Comparison of ENCODE assay signal across 8 cellular contexts in genomic region chr6:10510592-10511367, GRCh38. TPM values are rescaled to one million over a fixed set of nuclear protein-coding genes. Genes with fewer than 3 reads are reported as not detected.
A peak's percentile ranks its signal among the peaks of the same experiment; 100 is the strongest.
DNase-seq lines count a peak whose midpoint lies in the region; ATAC-seq, FAIRE-seq and TF ChIP-seq lines count a peak whose summit lies in the region.

No MANE protein-coding gene starts in this region.

- ATAC-seq in HG02852 (IDR thresholded peaks at IDR 0.05; ENCODE audit: unreplicated experiment), result peak; percentile 99

- in situ Hi-C loops in mammary epithelial cell (cut with MboI; ENCODE audit: low sequenced_read_pairs in 2 of 2), result loop anchor here (10.0 kb wide), 2 partner anchors 184 to 294 kb away; partner anchors contain the start of genes C6orf52 (in 1 of the 2) and PAK1IP1 (in 1 of the 2)

- H3K27ac ChIP-seq in SU-DHL-6 (ENCODE audit: low read depth, low read length) (no peak overlapping the region), mammary epithelial cell (ENCODE audit: insufficient read depth, low read depth, low read length) (no peak overlapping the region)

- H3K9me3 ChIP-seq in SU-DHL-6 (ENCODE audit: insufficient read depth, low read length), result no peaks in the 10 kb centered on the region
- no peaks in the 10 kb centered on the region for H3K9me3 ChIP-seq in mammary epithelial cell (replicated peaks; ENCODE audit: insufficient read depth, low read length)

- POLR2A ChIA-PET in AG04449 (lab: Yijun Ruan, JAX), result no interaction called here

- CTCF ChIA-PET in AG04449 (lab: Yijun Ruan, JAX), result interaction anchor here (0.8 to 2.4 kb wide), 6 partner anchors 12 to 292 kb away, joined by 3 to 11 read pairs (median 4); no protein-coding TSS in a partner anchor
- CTCF ChIA-PET in mammary epithelial cell (lab: Charles Lee; ENCODE audit: low non-redundant PET), result no interaction called here

- TF ChIP-seq CTCF in AG04449 (IDR thresholded peaks at IDR 0.05; ENCODE audit: insufficient read depth, low read length, missing control alignments), result peak; percentile 56
- peak; percentile 94 for TF ChIP-seq CTCF in SU-DHL-6 (IDR thresholded peaks at IDR 0.05; ENCODE audit: insufficient read depth, low read length, poor library complexity, severe bottlenecking)
- TF ChIP-seq CTCF in mammary epithelial cell (conservative IDR thresholded peaks at IDR 0.05 in 1 of 2, IDR thresholded peaks at IDR 0.05 in 1 of 2; ENCODE audit: extremely low read depth in 1 of 2, insufficient read depth in 1 of 2, low read depth in 1 of 2, low read length in 2 of 2), result peak; percentile 84 to 86

- DNase-seq in AG04449 (ENCODE audit: low read depth, low spot score) (no peak), GM18507 (ENCODE audit: extremely low spot score, insufficient read length, low read depth) (peak; percentile 49), NCI-H1092 treated with DMSO at 0.1 percent for 48 hours (lab: John Stamatoyannopoulos, UW) (peak; percentile 17), mammary epithelial cell (peak; percentile 27), kidney glomerular epithelial cell (lab: John Stamatoyannopoulos, UW) (peak; percentile 77)
- DNase-seq in stimulated activated CD4-positive, alpha-beta T cell treated with anti-CD3 and anti-CD28 coated beads, Interleukin-4, amount 100 ng/mL, for 24 hours, result peak; percentile 46

- H3F3A ChIP-seq in SU-DHL-6 (ENCODE audit: insufficient read depth), result no peaks in the 10 kb centered on the region

- dilution Hi-C loops in mammary epithelial cell (cut with HindIII; ENCODE audit: low sequenced_read_pairs), result loop anchor here (25.0 kb wide), 1 partner anchor 302 kb away; no protein-coding TSS in a partner anchor

- peak; percentile 56 for FAIRE-seq in GM18507 (lab: Jason Lieb, UNC)

- BruUV-seq in mammary epithelial cell (replicated peaks; lab: Mats Ljungman, UMichigan), result no TSS peak

- intact Hi-C loops in mammary epithelial cell (cut with micrococcal nuclease), result loop anchor here (1.0 kb wide), 4 partner anchors 184 to 291 kb away; partner anchors contain the start of genes C6orf52, PAK1IP1 and TMEM14B

- H3K4me1 ChIP-seq in mammary epithelial cell (ENCODE audit: insufficient read depth, low read length), result no peaks in the 10 kb centered on the region

- H3K27me3 ChIP-seq in SU-DHL-6 (ENCODE audit: low read length) (no peaks in the 10 kb centered on the region), mammary epithelial cell (ENCODE audit: insufficient read depth, low read length) (no peaks in the 10 kb centered on the region)

- H3K79me2 ChIP-seq in SU-DHL-6 (ENCODE audit: insufficient read depth, low read length) (no peaks in the 10 kb centered on the region), mammary epithelial cell (ENCODE audit: insufficient read depth, low read length) (no peaks in the 10 kb centered on the region)

- no peaks in the 10 kb centered on the region for H3K36me3 ChIP-seq in SU-DHL-6 (ENCODE audit: low read length)
- no peaks in the 10 kb centered on the region for H3K36me3 ChIP-seq in mammary epithelial cell (ENCODE audit: insufficient read depth, low read length)

- H2AFZ ChIP-seq in SU-DHL-6 (ENCODE audit: low read depth, low read length, severe bottlenecking), result peak overlapping the region; percentile 46
- H2AFZ ChIP-seq in mammary epithelial cell (ENCODE audit: low read depth, low read length), result no peak overlapping the region

- H3K4me3 ChIP-seq in AG04449 (ENCODE audit: low read depth, low read length), result no peak overlapping the region
- H3K4me3 ChIP-seq in SU-DHL-6 (ENCODE audit: insufficient read depth, low read length, poor library complexity, severe bottlenecking), result no peak overlapping the region
- no peak overlapping the region for H3K4me3 ChIP-seq in mammary epithelial cell (replicated peaks in 1 of 3; ENCODE audit: insufficient read depth in 1 of 3, low read depth in 2 of 3, low read length in 3 of 3)

- no peaks in the 10 kb centered on the region for H4K20me1 ChIP-seq in SU-DHL-6 (ENCODE audit: low read depth, low read length)
- H4K20me1 ChIP-seq in mammary epithelial cell (ENCODE audit: insufficient read depth, low read length), result no peaks in the 10 kb centered on the region

- 61% methylated on average over 17 of the region's 17 CpGs for WGBS in mammary epithelial cell (ENCODE audit: low coverage, missing lambda C conversion rate)

- H3K4me2 ChIP-seq in SU-DHL-6 (ENCODE audit: low read depth, low read length, poor library complexity, severe bottlenecking) (peak overlapping the region; percentile 28), mammary epithelial cell (ENCODE audit: insufficient read depth, low read depth, low read length) (no peak overlapping the region)

- H3K9ac ChIP-seq in SU-DHL-6 (ENCODE audit: low read length) (no peak overlapping the region), mammary epithelial cell (ENCODE audit: insufficient read depth, low read length) (no peak overlapping the region)

- no peaks in the 10 kb centered on the region for H3K9me2 ChIP-seq in SU-DHL-6 (replicated peaks; ENCODE audit: insufficient read depth, low read length)

RNA-seq across cellular contexts. Expression of gene GCNT2, which starts 10.4 kb away (rescaled TPM):
- under 1 TPM in 1 of 2 donors, not detected in 1; 0.33 TPM for total RNA-seq in mammary epithelial cell
- 0.02 TPM for polyA plus RNA-seq in mammary epithelial cell
- polyA minus RNA-seq in mammary epithelial cell, result not detected
